In genomic region chr4:10574553-10574952, GRCh38 we compare ENCODE assay signal across 4 cellular contexts.
A peak's percentile ranks its signal among the peaks of the same experiment; 100 is the strongest.
DNase-seq lines count a peak whose midpoint lies in the region; ATAC-seq, FAIRE-seq and TF ChIP-seq lines count a peak whose summit lies in the region.
"Not testable (repeated sequence)": the region's sequence is repeated elsewhere in the genome, so short reads cannot be mapped to it uniquely, and the experiment has no call there.

No MANE protein-coding gene starts in this region.

- ATAC-seq in activated T-cell treated with anti-CD3 and anti-CD28 coated beads, Interleukin-2, amount 50 U/mL, for 4 hours; natural killer cell: not testable (repeated sequence)

- not testable (repeated sequence) for H3K79me1 ChIP-seq in H1 (ENCODE audit: low read depth, low read length)

- DNase-seq in OCI-M1 (lab: John Stamatoyannopoulos, UW), result peak; percentile 36
- DNase-seq in activated T-cell treated with anti-CD3 and anti-CD28 coated beads, Interleukin-2, amount 50 U/mL, for 4 hours; H1 (ENCODE audit: low read depth in 1 of 2, low spot score in 2 of 2); natural killer cell: not testable (repeated sequence)

- intact Hi-C loops in natural killer cell (cut with micrococcal nuclease), result not testable (repeated sequence)

- H3K18ac ChIP-seq in H1 (ENCODE audit: extremely low read depth, low read length), result not testable (repeated sequence)

- H3K14ac ChIP-seq in H1 (ENCODE audit: insufficient read length), result not testable (repeated sequence)

- TF ChIP-seq RAD21 in H1 (IDR thresholded peaks at IDR 0.05 in 1 of 2, conservative IDR thresholded peaks at IDR 0.05 in 1 of 2; ENCODE audit: low read depth in 2 of 2, low read length in 2 of 2), result not testable (repeated sequence)

- H4K5ac ChIP-seq in H1 (ENCODE audit: insufficient read length, low read depth, low read length), result not testable (repeated sequence)

- not testable (repeated sequence) for H3K4me1 Mint-ChIP-seq in activated T-cell treated with anti-CD3 and anti-CD28 coated beads, Interleukin-2, amount 50 U/mL, for 4 hours (ENCODE audit: low read depth)
- peaks cover 19 to 29% of the 10 kb centered on the region in 2 donors for H3K4me1 Mint-ChIP-seq in natural killer cell

- H2BK12ac ChIP-seq in H1 (ENCODE audit: low read depth, low read length), result not testable (repeated sequence)

- H3K9ac ChIP-seq in H1 (replicated peaks in 1 of 4; ENCODE audit: extremely low read depth in 1 of 4, low read depth in 3 of 4, low read length in 3 of 4), result not testable (repeated sequence)

- not testable (repeated sequence) for H3K56ac ChIP-seq in H1 (replicated peaks; ENCODE audit: insufficient read length, low read depth, low read length)

- TF ChIP-seq EP300 in H1 (IDR thresholded peaks at IDR 0.05; ENCODE audit: borderline replicate concordance in 1 of 2, low read depth in 2 of 2, low read length in 2 of 2), result not testable (repeated sequence)

- CTCF ChIA-PET in H1 (lab: Charles Lee; ENCODE audit: partially characterized antibody), result interaction anchor here (0.6 to 8.5 kb wide), 2 partner anchors 9 to 22 kb away, joined by 5 to 57 read pairs; no protein-coding TSS in a partner anchor

- H4K20me1 ChIP-seq in H1 (replicated peaks in 1 of 2; ENCODE audit: control insufficient read depth in 1 of 2, insufficient read depth in 2 of 2, low read length in 2 of 2), result not testable (repeated sequence)

- not testable (repeated sequence) for TF ChIP-seq POLR2A in H1 (IDR thresholded peaks at IDR 0.05; ENCODE audit: control extremely low read depth in 1 of 2, low read depth in 2 of 2, low read length in 2 of 2)

- not testable (repeated sequence) for H3K9me3 Mint-ChIP-seq in activated T-cell treated with anti-CD3 and anti-CD28 coated beads, Interleukin-2, amount 50 U/mL, for 4 hours; natural killer cell

- not testable (repeated sequence) for TF ChIP-seq CTCF in H1 (IDR thresholded peaks at IDR 0.05; ENCODE audit: control extremely low read depth in 1 of 3, insufficient read depth in 1 of 3, low read depth in 1 of 3, low read length in 3 of 3); natural killer cell (IDR thresholded peaks at IDR 0.05)

- H2AFZ ChIP-seq in H1 (ENCODE audit: low read length), result not testable (repeated sequence)

- H3K4me3 ChIP-seq in H1 (ENCODE audit: extremely low read depth in 1 of 4, insufficient read depth in 2 of 4, low read depth in 3 of 4, low read length in 4 of 4), result not testable (repeated sequence)

- H3K4me3 Mint-ChIP-seq in activated T-cell treated with anti-CD3 and anti-CD28 coated beads, Interleukin-2, amount 50 U/mL, for 4 hours, result peak overlapping the region; percentile 9
- H3K4me3 Mint-ChIP-seq in natural killer cell, result peak overlapping the region; percentile 18

- not testable (repeated sequence) for H4K91ac ChIP-seq in H1 (replicated peaks; ENCODE audit: insufficient read length, low read length)

- not testable (repeated sequence) for H3K27ac ChIP-seq in H1 (ENCODE audit: low read depth, low read length)

- not testable (repeated sequence) for H3K27me3 Mint-ChIP-seq in activated T-cell treated with anti-CD3 and anti-CD28 coated beads, Interleukin-2, amount 50 U/mL, for 4 hours (ENCODE audit: low read depth); natural killer cell (ENCODE audit: low read depth in 2 of 2)

- 91% methylated on average over 8 of the region's 8 CpGs; no CpG with 5 or more reads in 1 of the 2 experiments for WGBS in H1 (ENCODE audit: extremely low coverage in 1 of 2, insufficient coverage in 1 of 2, insufficient read length in 1 of 2, insufficient replicate concordance in 2 of 2, low coverage in 1 of 2, low lambda C conversion rate in 2 of 2, missing lambda C conversion rate in 1 of 2), 2 experiments

- H2BK120ac ChIP-seq in H1 (replicated peaks; ENCODE audit: low read depth, low read length), result not testable (repeated sequence)

- H3K79me2 ChIP-seq in H1 (ENCODE audit: control insufficient read depth in 1 of 2, insufficient read depth in 2 of 2, low read length in 2 of 2), result not testable (repeated sequence)

- H3K4me2 ChIP-seq in H1 (ENCODE audit: insufficient read depth in 1 of 2, low read depth in 2 of 2, low read length in 2 of 2), result peak overlapping the region; percentile 11 to 32; a peak in 1 of 4 replicates

- POLR2A ChIA-PET in H1 (lab: Charles Lee; ENCODE audit: partially characterized antibody), result not testable (repeated sequence)

- H3K36me3 Mint-ChIP-seq in activated T-cell treated with anti-CD3 and anti-CD28 coated beads, Interleukin-2, amount 50 U/mL, for 4 hours (ENCODE audit: insufficient read depth); natural killer cell: not testable (repeated sequence)

- not testable (repeated sequence) for H3K4ac ChIP-seq in H1 (replicated peaks; ENCODE audit: insufficient read length, low read depth, low read length)

- H3K36me3 ChIP-seq in H1 (ENCODE audit: control insufficient read depth in 2 of 4, insufficient read depth in 4 of 4, low read length in 3 of 4), result not testable (repeated sequence)

- not testable (repeated sequence) for H3K4me1 ChIP-seq in H1 (replicated peaks in 1 of 4; ENCODE audit: control insufficient read depth in 3 of 4, insufficient read depth in 4 of 4, low read length in 3 of 4)

- not testable (repeated sequence) for H2AK5ac ChIP-seq in H1 (ENCODE audit: low read depth, low read length)

- H2BK5ac ChIP-seq in H1 (ENCODE audit: low read depth, low read length), result not testable (repeated sequence)

- not testable (repeated sequence) for H4K8ac ChIP-seq in H1 (ENCODE audit: extremely low read depth, insufficient read depth, low read length)

- H3K23me2 ChIP-seq in H1 (ENCODE audit: low read depth, low read length), result not testable (repeated sequence)

- H3K9me3 ChIP-seq in H1 (ENCODE audit: insufficient read depth in 2 of 2, low read depth in 1 of 2, low read length in 1 of 2), result not testable (repeated sequence)

- not testable (repeated sequence) for FAIRE-seq in H1 (lab: Jason Lieb, UNC)

- peak overlapping the region in 1 of 2 donors; percentile 1 for H3K27ac Mint-ChIP-seq in natural killer cell

- not testable (repeated sequence) for H3K27me3 ChIP-seq in H1 (replicated peaks in 1 of 4; ENCODE audit: control insufficient read depth in 3 of 4, extremely low read depth in 1 of 4, insufficient read depth in 3 of 4, low read length in 3 of 4)

- H2BK15ac ChIP-seq in H1 (ENCODE audit: low read length), result not testable (repeated sequence)

- H2BK20ac ChIP-seq in H1 (ENCODE audit: low read length), result not testable (repeated sequence)

- not testable (repeated sequence) for H3K23ac ChIP-seq in H1 (ENCODE audit: insufficient read length)
